ENCODE assay signal across 15 cellular contexts in genomic region chr7:134276951-134277350, GRCh38. TPM values are rescaled to one million over a fixed set of nuclear protein-coding genes. Genes with fewer than 3 reads are reported as not detected.
DNase-seq lines count a peak whose midpoint lies in the region; ATAC-seq and TF ChIP-seq lines count a peak whose summit lies in the region.
"Had no signal": no experiment of that assay in that cellular context is flagged by ENCODE, and none has a peak within 500 bp of the region (broad histone marks: within the 10 kb centered on the region; RNA-seq: fewer than 3 reads in every experiment).

No MANE protein-coding gene starts in this region.

- no peaks in the 10 kb centered on the region for H3K9me3 Mint-ChIP-seq in activated CD4-positive, alpha-beta T cell treated with anti-CD3 and anti-CD28 coated beads, Interleukin-2, amount 10 ng/mL, durations not matched to agents 24 days and 14 days
- H3K9me3 Mint-ChIP-seq in activated CD4-positive, alpha-beta T cell treated with anti-CD3 and anti-CD28 coated beads for 36 hours (ENCODE audit: low read depth) = no peaks in the 10 kb centered on the region
- H3K9me3 Mint-ChIP-seq: CD4-positive, alpha-beta T cell had no signal

- H3K4me3 Mint-ChIP-seq in activated CD4-positive, alpha-beta T cell treated with anti-CD3 and anti-CD28 coated beads, Interleukin-2, amount 10 ng/mL, durations not matched to agents 24 days and 14 days = no peak overlapping the region
- no peak overlapping the region for H3K4me3 Mint-ChIP-seq in activated CD4-positive, alpha-beta T cell treated with anti-CD3 and anti-CD28 coated beads for 36 hours
- H3K4me3 Mint-ChIP-seq: B cell; CD4-positive, alpha-beta T cell had no signal

- no peak overlapping the region for H3K27ac Mint-ChIP-seq in activated CD4-positive, alpha-beta T cell treated with anti-CD3 and anti-CD28 coated beads, Interleukin-2, amount 10 ng/mL, durations not matched to agents 24 days and 14 days
- no peak overlapping the region for H3K27ac Mint-ChIP-seq in activated CD4-positive, alpha-beta T cell treated with anti-CD3 and anti-CD28 coated beads for 36 hours
- H3K27ac Mint-ChIP-seq: B cell; CD4-positive, alpha-beta T cell had no signal

- peaks cover 25% of the 10 kb centered on the region for H3K27me3 Mint-ChIP-seq in activated CD4-positive, alpha-beta T cell treated with anti-CD3 and anti-CD28 coated beads, Interleukin-2, amount 10 ng/mL, durations not matched to agents 24 days and 14 days
- H3K27me3 Mint-ChIP-seq in activated CD4-positive, alpha-beta T cell treated with anti-CD3 and anti-CD28 coated beads for 36 hours = peaks cover 30% of the 10 kb centered on the region

- no peak for TF ChIP-seq CTCF in GM13977 (IDR thresholded peaks at IDR 0.05; ENCODE audit: extremely low read depth, insufficient read depth, missing control alignments)

- CTCF ChIA-PET in activated CD4-positive, alpha-beta T cell treated with anti-CD3 and anti-CD28 coated beads for 36 hours (lab: Charles Lee) = no interaction called here

- peak; percentile 17 for DNase-seq in activated CD4-positive, alpha-beta T cell treated with anti-CD3 and anti-CD28 coated beads, Interleukin-2, amount 10 ng/mL, durations not matched to agents 24 days and 14 days
- no peak for DNase-seq in activated CD4-positive, alpha-beta T cell treated with anti-CD3 and anti-CD28 coated beads for 36 hours
- DNase-seq in NCI-H2029 treated with DMSO at 0.1 percent for 48 hours (lab: John Stamatoyannopoulos, UW) (peak; percentile 35), cerebellum (ENCODE audit: low spot score) (peak; percentile 80), Kasumi-1 (lab: John Stamatoyannopoulos, UW) (no peak), GM13977 (ENCODE audit: low spot score) (no peak)
- DNase-seq: ACHN; Calu3; CD4-positive, alpha-beta T cell; NCI-H1436; NCI-H524; OCI-M1; RPMI8226 had no signal

- ATAC-seq in activated CD4-positive, alpha-beta T cell treated with anti-CD3 and anti-CD28 coated beads for 36 hours = no peak
- no peak for ATAC-seq in HG02588 (IDR thresholded peaks at IDR 0.05; ENCODE audit: unreplicated experiment)

- in situ Hi-C loops in GM13977 (cut with MboI; ENCODE audit: low pct_unique_long_range_greater_than_20kb, low sequenced_read_pairs, unreplicated experiment) = no loop called here

- intact Hi-C loops in activated CD4-positive, alpha-beta T cell treated with anti-CD3 and anti-CD28 coated beads, Interleukin-2, amount 10 ng/mL, durations not matched to agents 24 days and 14 days (cut with micrococcal nuclease) = no loop called here
- intact Hi-C loops in activated CD4-positive, alpha-beta T cell treated with anti-CD3 and anti-CD28 coated beads for 36 hours (cut with DNase I, micrococcal nuclease) = loop anchor here in 1 of 2 experiments (5.0 kb wide), 1 partner anchor 505 kb away; no protein-coding TSS in a partner anchor

- POLR2A ChIA-PET in activated CD4-positive, alpha-beta T cell treated with anti-CD3 and anti-CD28 coated beads for 36 hours (lab: Charles Lee) = no interaction called here

- no peaks in the 10 kb centered on the region for H3K4me1 Mint-ChIP-seq in activated CD4-positive, alpha-beta T cell treated with anti-CD3 and anti-CD28 coated beads, Interleukin-2, amount 10 ng/mL, durations not matched to agents 24 days and 14 days
- no peaks in the 10 kb centered on the region for H3K4me1 Mint-ChIP-seq in activated CD4-positive, alpha-beta T cell treated with anti-CD3 and anti-CD28 coated beads for 36 hours
- H3K4me1 Mint-ChIP-seq: B cell had no signal

- H3K36me3 Mint-ChIP-seq in activated CD4-positive, alpha-beta T cell treated with anti-CD3 and anti-CD28 coated beads, Interleukin-2, amount 10 ng/mL, durations not matched to agents 24 days and 14 days (ENCODE audit: low read depth) = no peaks in the 10 kb centered on the region
- H3K36me3 Mint-ChIP-seq in activated CD4-positive, alpha-beta T cell treated with anti-CD3 and anti-CD28 coated beads for 36 hours (ENCODE audit: low read depth) = no peaks in the 10 kb centered on the region

RNA-seq across cellular contexts. Expression of gene SLC35B4, which starts 39.8 kb away (rescaled TPM):
- total RNA-seq in activated CD4-positive, alpha-beta T cell treated with anti-CD3 and anti-CD28 coated beads, Interleukin-2, amount 10 ng/mL, durations not matched to agents 24 days and 14 days = 23.0 and 27.6 TPM in 2 replicates
- total RNA-seq in activated CD4-positive, alpha-beta T cell treated with anti-CD3 and anti-CD28 coated beads for 36 hours = 10 to 100 TPM; 13.6 to 15.5 TPM
- 24.3 TPM for total RNA-seq in cerebellum

Comparison
In these comparisons a context has a peak if more than half of its experiments do, and no peak if none do; other contexts are left out.
1. DNase-seq: peak in activated CD4-positive, alpha-beta T cell treated with anti-CD3 and anti-CD28 coated beads, Interleukin-2, amount 10 ng/mL, durations not matched to agents 24 days and 14 days (single experiment), NCI-H2029 treated with DMSO at 0.1 percent for 48 hours (single experiment) and cerebellum (single experiment); none in activated CD4-positive, alpha-beta T cell treated with anti-CD3 and anti-CD28 coated beads for 36 hours (single experiment), Kasumi-1 (0 of 2) and GM13977 (single experiment).